8 cellular contexts compared by ENCODE assay signal in the genomic region with DNA sequence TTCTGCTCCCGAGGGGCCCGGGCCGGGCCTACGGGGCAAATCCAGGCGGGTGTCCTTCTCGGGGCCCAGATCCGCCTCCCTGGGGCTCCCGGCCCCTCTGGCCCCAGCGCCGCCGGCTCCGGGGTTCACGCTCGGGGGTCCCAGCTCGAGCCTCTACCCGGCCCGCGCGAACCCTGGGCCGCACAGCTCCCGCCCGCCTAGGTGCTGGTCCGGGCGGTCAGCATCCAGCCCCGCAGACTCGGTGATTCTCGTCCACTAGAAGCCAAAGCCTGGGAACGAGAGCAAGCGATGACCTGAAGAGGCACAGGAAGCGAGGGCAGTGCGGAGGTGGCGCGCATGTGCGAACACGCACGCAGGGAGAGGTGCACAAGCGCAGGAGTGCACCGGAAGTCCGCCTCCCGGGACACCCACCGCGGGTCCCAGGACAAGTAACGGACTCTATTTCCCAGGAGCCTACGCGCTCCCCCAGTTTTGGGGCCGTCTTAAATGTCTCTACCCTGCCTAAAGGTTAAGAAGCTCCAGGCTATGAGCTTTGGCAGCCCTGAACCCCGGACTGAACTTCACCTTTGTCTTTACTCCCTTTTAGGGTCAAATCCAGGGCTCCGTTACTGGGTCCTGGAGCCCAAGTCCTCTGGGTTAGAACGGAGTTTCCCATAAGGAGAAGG. TPM values are rescaled to one million over a fixed set of nuclear protein-coding genes. Genes with fewer than 3 reads are reported as not detected.
DNase-seq lines count a peak whose midpoint lies in the region; ATAC-seq and TF ChIP-seq lines count a peak whose summit lies in the region.
"Not testable (repeated sequence)": the region's sequence is repeated elsewhere in the genome, so short reads cannot be mapped to it uniquely, and the experiment has no call there.

A gene (minus strand): TSS at position 321 of the 665 bp plus-strand sequence. CDS start 44,803 bp downstream, outside the sequence.

- peak within 1 kb of the TSS; percentile 58 to 88 (median 82) for H3K27ac Mint-ChIP-seq in CD14-positive monocyte

- peaks cover 11% of the 10 kb centered on the region for H3K4me1 Mint-ChIP-seq in CD14-positive monocyte

- DNase-seq in CD14-positive monocyte (ENCODE audit: low spot score) (peak; percentile 71), NCI-H774 (lab: John Stamatoyannopoulos, UW) (peak; percentile 78), dermis microvascular lymphatic vessel endothelial cell (ENCODE audit: low read depth in 2 of 2) (peak; percentile 73 to 78), lower leg skin (ENCODE audit: low spot score in 2 of 2) (peak; percentile 89 to 98)
- DNase-seq in activated CD4-positive, alpha-beta T cell treated with anti-CD3 and anti-CD28 coated beads, Interleukin-2, amount 50 U/mL, for 4 hours = peak; percentile 82 to 84
- peak; percentile 85 to 88 for DNase-seq in stimulated activated CD4-positive, alpha-beta T cell treated with anti-CD3 and anti-CD28 coated beads, Interleukin-4, amount 100 ng/mL, for 4 hours

- H3K27me3 Mint-ChIP-seq in CD14-positive monocyte (ENCODE audit: low read depth in 3 of 3) = not testable (repeated sequence)

- ATAC-seq in GM19397 (IDR thresholded peaks at IDR 0.05; ENCODE audit: unreplicated experiment) = peak; percentile 99
- ATAC-seq in HG03565 (IDR thresholded peaks at IDR 0.05; ENCODE audit: unreplicated experiment) = peak; percentile 97

- not testable (repeated sequence) for H3K9me3 Mint-ChIP-seq in CD14-positive monocyte

- H3K4me3 Mint-ChIP-seq in CD14-positive monocyte = peak within 1 kb of the TSS; percentile 91 to 97

- TF ChIP-seq POLR2A in lower leg skin (IDR thresholded peaks at IDR 0.05) = not testable (repeated sequence)

- H3K4me3 ChIP-seq in lower leg skin (ENCODE audit: low read depth, poor library complexity, severe bottlenecking) = peak within 1 kb of the TSS; percentile 83

- H3K36me3 Mint-ChIP-seq in CD14-positive monocyte = peaks cover 10 to 13% of the 10 kb centered on the region in 2 donors

- TF ChIP-seq CTCF in CD14-positive monocyte (IDR thresholded peaks at IDR 0.05); lower leg skin (IDR thresholded peaks at IDR 0.05): not testable (repeated sequence)

- WGBS in lower leg skin, 2 donors = 0 to 1% methylated on average over 12 to 43 of the region's 49 CpGs

- intact Hi-C loops in CD14-positive monocyte (cut with micrococcal nuclease); lower leg skin (cut with DNase I; ENCODE audit: low total_unique reads): not testable (repeated sequence)

RNA-seq across cellular contexts. Expression of the gene that starts here (rescaled TPM):
- polyA plus RNA-seq in CD14-positive monocyte = 1 to 10 TPM; 2.2 to 3.9 TPM
- total RNA-seq in dermis microvascular lymphatic vessel endothelial cell (4.5 and 7.0 TPM in 2 replicates), lower leg skin (10 to 100 TPM; 19.7 to 33.8 (median 25.7) TPM)

Comparison
In these comparisons a context has a peak if more than half of its experiments do, and no peak if none do; other contexts are left out.
1. Peak in every context shown above with its lines: DNase-seq, ATAC-seq and H3K4me3 ChIP-seq.